In the genomic region with DNA sequence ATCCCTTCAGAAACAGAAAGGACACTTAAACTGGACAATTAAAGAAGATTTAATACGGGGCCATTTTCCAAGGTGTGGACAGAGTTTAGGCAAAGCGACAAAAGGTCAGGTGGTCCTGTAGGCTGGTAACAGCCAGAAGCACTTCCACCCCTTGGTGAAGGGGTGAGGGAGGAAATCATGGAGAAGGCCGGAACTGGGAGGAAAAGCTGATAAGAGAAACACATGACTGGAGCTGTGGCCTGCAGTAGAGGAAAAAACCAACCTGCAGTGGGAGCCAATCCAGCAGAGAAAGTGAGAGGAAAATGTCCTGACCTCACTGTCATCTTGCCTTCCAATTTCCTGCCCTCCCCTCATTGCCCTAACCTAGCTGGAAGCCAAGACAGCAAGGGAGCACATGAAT, we compare ENCODE assay signal across 1 cellular context.
TF ChIP-seq lines count a peak whose summit lies in the region.

No MANE protein-coding gene starts in this region.

TF ChIP-seq in GM23338, 12 proteins besides CTCF, POLR2A, EP300 and RAD21 (continued from another document):
- TF ChIP-seq, protein P1, sequence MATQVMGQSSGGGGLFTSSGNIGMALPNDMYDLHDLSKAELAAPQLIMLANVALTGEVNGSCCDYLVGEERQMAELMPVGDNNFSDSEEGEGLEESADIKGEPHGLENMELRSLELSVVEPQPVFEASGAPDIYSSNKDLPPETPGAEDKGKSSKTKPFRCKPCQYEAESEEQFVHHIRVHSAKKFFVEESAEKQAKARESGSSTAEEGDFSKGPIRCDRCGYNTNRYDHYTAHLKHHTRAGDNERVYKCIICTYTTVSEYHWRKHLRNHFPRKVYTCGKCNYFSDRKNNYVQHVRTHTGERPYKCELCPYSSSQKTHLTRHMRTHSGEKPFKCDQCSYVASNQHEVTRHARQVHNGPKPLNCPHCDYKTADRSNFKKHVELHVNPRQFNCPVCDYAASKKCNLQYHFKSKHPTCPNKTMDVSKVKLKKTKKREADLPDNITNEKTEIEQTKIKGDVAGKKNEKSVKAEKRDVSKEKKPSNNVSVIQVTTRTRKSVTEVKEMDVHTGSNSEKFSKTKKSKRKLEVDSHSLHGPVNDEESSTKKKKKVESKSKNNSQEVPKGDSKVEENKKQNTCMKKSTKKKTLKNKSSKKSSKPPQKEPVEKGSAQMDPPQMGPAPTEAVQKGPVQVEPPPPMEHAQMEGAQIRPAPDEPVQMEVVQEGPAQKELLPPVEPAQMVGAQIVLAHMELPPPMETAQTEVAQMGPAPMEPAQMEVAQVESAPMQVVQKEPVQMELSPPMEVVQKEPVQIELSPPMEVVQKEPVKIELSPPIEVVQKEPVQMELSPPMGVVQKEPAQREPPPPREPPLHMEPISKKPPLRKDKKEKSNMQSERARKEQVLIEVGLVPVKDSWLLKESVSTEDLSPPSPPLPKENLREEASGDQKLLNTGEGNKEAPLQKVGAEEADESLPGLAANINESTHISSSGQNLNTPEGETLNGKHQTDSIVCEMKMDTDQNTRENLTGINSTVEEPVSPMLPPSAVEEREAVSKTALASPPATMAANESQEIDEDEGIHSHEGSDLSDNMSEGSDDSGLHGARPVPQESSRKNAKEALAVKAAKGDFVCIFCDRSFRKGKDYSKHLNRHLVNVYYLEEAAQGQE (IDR thresholded peaks at IDR 0.05; ENCODE audit: unreplicated experiment), result no peak
